1 cellular context compared by ENCODE assay signal in the genomic region with DNA sequence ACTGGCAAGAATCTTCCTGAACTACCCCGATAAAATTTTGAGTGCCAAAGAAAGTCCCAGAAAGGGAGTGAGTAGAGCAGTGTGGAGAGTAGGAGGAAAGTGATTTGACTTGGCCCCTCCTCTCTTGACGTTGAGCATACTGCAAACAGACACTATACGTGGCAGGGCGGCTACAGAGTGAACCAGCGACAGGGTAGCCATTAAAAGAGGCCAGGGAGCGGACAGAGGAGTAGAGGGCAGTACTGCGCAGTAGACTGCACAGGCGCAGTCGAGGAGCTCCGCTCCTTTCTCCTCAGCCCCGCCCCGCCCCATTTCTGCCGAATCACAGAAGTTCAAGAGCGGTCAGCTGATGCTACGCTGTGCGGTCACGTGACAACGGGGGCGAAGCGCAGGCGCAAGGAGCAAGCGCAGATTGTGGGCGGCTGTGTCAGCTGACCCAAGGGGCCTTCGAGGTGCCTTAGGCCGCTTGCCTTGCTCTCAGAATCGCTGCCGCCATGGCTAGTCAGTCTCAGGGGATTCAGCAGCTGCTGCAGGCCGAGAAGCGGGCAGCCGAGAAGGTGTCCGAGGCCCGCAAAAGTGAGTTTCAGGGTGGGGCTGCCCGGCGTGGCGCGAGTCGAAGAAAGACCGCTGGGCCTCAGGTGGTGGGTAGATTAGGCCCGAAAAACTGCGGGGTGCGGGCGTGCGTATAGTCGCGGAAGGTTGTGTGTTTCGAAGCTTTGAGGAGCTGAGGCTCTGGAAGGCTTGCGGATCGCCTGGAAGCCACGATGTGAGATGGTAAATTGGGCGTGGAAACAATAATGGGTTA.
TF ChIP-seq lines count a peak whose summit lies in the region.

A gene with protein sequence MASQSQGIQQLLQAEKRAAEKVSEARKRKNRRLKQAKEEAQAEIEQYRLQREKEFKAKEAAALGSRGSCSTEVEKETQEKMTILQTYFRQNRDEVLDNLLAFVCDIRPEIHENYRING (plus strand): TSS at position 425 of the 805 bp plus-strand sequence. CDS start 70 bp downstream, at position 495.

TF ChIP-seq in HepG2, 621 proteins besides CTCF, POLR2A, EP300 and RAD21 (continued from another document and continues in another):
- TF ChIP-seq, protein P1, sequence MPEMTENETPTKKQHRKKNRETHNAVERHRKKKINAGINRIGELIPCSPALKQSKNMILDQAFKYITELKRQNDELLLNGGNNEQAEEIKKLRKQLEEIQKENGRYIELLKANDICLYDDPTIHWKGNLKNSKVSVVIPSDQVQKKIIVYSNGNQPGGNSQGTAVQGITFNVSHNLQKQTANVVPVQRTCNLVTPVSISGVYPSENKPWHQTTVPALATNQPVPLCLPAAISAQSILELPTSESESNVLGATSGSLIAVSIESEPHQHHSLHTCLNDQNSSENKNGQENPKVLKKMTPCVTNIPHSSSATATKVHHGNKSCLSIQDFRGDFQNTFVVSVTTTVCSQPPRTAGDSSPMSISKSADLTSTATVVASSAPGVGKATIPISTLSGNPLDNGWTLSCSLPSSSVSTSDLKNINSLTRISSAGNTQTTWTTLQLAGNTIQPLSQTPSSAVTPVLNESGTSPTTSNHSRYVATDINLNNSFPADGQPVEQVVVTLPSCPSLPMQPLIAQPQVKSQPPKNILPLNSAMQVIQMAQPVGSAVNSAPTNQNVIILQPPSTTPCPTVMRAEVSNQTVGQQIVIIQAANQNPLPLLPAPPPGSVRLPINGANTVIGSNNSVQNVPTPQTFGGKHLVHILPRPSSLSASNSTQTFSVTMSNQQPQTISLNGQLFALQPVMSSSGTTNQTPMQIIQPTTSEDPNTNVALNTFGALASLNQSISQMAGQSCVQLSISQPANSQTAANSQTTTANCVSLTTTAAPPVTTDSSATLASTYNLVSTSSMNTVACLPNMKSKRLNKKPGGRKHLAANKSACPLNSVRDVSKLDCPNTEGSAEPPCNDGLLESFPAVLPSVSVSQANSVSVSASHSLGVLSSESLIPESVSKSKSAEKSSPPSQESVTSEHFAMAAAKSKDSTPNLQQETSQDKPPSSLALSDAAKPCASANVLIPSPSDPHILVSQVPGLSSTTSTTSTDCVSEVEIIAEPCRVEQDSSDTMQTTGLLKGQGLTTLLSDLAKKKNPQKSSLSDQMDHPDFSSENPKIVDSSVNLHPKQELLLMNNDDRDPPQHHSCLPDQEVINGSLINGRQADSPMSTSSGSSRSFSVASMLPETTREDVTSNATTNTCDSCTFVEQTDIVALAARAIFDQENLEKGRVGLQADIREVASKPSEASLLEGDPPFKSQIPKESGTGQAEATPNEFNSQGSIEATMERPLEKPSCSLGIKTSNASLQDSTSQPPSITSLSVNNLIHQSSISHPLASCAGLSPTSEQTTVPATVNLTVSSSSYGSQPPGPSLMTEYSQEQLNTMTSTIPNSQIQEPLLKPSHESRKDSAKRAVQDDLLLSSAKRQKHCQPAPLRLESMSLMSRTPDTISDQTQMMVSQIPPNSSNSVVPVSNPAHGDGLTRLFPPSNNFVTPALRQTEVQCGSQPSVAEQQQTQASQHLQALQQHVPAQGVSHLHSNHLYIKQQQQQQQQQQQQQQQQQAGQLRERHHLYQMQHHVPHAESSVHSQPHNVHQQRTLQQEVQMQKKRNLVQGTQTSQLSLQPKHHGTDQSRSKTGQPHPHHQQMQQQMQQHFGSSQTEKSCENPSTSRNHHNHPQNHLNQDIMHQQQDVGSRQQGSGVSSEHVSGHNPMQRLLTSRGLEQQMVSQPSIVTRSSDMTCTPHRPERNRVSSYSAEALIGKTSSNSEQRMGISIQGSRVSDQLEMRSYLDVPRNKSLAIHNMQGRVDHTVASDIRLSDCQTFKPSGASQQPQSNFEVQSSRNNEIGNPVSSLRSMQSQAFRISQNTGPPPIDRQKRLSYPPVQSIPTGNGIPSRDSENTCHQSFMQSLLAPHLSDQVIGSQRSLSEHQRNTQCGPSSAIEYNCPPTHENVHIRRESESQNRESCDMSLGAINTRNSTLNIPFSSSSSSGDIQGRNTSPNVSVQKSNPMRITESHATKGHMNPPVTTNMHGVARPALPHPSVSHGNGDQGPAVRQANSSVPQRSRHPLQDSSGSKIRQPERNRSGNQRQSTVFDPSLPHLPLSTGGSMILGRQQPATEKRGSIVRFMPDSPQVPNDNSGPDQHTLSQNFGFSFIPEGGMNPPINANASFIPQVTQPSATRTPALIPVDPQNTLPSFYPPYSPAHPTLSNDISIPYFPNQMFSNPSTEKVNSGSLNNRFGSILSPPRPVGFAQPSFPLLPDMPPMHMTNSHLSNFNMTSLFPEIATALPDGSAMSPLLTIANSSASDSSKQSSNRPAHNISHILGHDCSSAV (CRISPR knock-in tag; IDR thresholded peaks at IDR 0.05; ENCODE audit: borderline replicate concordance): no peak
- TF ChIP-seq, protein P2, sequence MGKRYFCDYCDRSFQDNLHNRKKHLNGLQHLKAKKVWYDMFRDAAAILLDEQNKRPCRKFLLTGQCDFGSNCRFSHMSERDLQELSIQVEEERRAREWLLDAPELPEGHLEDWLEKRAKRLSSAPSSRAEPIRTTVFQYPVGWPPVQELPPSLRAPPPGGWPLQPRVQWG (CRISPR knock-in tag; IDR thresholded peaks at IDR 0.05; ENCODE audit: borderline replicate concordance, low read depth): no peak
- TF ChIP-seq ZNF768 (CRISPR knock-in tag; IDR thresholded peaks at IDR 0.05) (peak; percentile 73; the same call in 1 of the 2 replicates), ZNF562 (CRISPR knock-in tag; IDR thresholded peaks at IDR 0.05; ENCODE audit: borderline replicate concordance) (no peak), RNF2 (conservative IDR thresholded peaks at IDR 0.05; ENCODE audit: low read depth) (peak; percentile 78), DPF2 (CRISPR knock-in tag; IDR thresholded peaks at IDR 0.05; ENCODE audit: borderline replicate concordance, low read depth) (no peak), ZNF790 (CRISPR knock-in tag; IDR thresholded peaks at IDR 0.05; ENCODE audit: borderline replicate concordance) (no peak), ZNF766 (CRISPR knock-in tag; IDR thresholded peaks at IDR 0.05; ENCODE audit: borderline replicate concordance) (peak; percentile 27; the same call in 1 of the 2 replicates), ZZZ3 (CRISPR knock-in tag; IDR thresholded peaks at IDR 0.05; ENCODE audit: borderline replicate concordance) (peak; percentile 90; the same call in 1 of the 2 replicates), ZNF782 (CRISPR knock-in tag; IDR thresholded peaks at IDR 0.05; ENCODE audit: borderline replicate concordance) (no peak; the same call in 1 of the 2 replicates), ELF1 (CRISPR knock-in tag; IDR thresholded peaks at IDR 0.05) (peak; percentile 46; the same call in 1 of the 2 replicates), PPARG (CRISPR knock-in tag; conservative IDR thresholded peaks at IDR 0.05) (no peak), ZFP41 (CRISPR knock-in tag; IDR thresholded peaks at IDR 0.05; ENCODE audit: borderline replicate concordance) (no peak), ADNP (CRISPR knock-in tag; IDR thresholded peaks at IDR 0.05) (no peak), ZSCAN12 (CRISPR knock-in tag; IDR thresholded peaks at IDR 0.05) (0 out of 2 replicates have a peak, but pooled peaks have one; percentile 30), KDM5B (CRISPR knock-in tag; IDR thresholded peaks at IDR 0.05; ENCODE audit: borderline replicate concordance) (peak; percentile 97), ZBTB7A (CRISPR knock-in tag; IDR thresholded peaks at IDR 0.05) (no peak), ZNF891 (CRISPR knock-in tag; IDR thresholded peaks at IDR 0.05) (peak; percentile 96), ELF3 (CRISPR knock-in tag; IDR thresholded peaks at IDR 0.05) (no peak; the same call in 1 of the 2 replicates), ZNF232 (CRISPR knock-in tag; IDR thresholded peaks at IDR 0.05; ENCODE audit: borderline replicate concordance) (0 out of 2 replicates have a peak, but pooled peaks have one; percentile 84), HMGA1 (CRISPR knock-in tag; conservative IDR thresholded peaks at IDR 0.05) (no peak), TBL1XR1 (IDR thresholded peaks at IDR 0.05; ENCODE audit: borderline replicate concordance, low read length, partially characterized antibody) (peak; percentile 87), ZNF577 (CRISPR knock-in tag; IDR thresholded peaks at IDR 0.05; ENCODE audit: borderline replicate concordance, low read depth) (no peak)
- TF ChIP-seq, protein P3, sequence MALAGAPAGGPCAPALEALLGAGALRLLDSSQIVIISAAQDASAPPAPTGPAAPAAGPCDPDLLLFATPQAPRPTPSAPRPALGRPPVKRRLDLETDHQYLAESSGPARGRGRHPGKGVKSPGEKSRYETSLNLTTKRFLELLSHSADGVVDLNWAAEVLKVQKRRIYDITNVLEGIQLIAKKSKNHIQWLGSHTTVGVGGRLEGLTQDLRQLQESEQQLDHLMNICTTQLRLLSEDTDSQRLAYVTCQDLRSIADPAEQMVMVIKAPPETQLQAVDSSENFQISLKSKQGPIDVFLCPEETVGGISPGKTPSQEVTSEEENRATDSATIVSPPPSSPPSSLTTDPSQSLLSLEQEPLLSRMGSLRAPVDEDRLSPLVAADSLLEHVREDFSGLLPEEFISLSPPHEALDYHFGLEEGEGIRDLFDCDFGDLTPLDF (CRISPR knock-in tag; IDR thresholded peaks at IDR 0.05): no peak
- TF ChIP-seq, protein P4, sequence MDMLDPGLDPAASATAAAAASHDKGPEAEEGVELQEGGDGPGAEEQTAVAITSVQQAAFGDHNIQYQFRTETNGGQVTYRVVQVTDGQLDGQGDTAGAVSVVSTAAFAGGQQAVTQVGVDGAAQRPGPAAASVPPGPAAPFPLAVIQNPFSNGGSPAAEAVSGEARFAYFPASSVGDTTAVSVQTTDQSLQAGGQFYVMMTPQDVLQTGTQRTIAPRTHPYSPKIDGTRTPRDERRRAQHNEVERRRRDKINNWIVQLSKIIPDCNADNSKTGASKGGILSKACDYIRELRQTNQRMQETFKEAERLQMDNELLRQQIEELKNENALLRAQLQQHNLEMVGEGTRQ (IDR thresholded peaks at IDR 0.05; ENCODE audit: low read depth, low read length): peak; percentile 100
- TF ChIP-seq, protein P4 (CRISPR knock-in tag; IDR thresholded peaks at IDR 0.05; ENCODE audit: borderline replicate concordance): peak; percentile 100
- TF ChIP-seq, protein P5, sequence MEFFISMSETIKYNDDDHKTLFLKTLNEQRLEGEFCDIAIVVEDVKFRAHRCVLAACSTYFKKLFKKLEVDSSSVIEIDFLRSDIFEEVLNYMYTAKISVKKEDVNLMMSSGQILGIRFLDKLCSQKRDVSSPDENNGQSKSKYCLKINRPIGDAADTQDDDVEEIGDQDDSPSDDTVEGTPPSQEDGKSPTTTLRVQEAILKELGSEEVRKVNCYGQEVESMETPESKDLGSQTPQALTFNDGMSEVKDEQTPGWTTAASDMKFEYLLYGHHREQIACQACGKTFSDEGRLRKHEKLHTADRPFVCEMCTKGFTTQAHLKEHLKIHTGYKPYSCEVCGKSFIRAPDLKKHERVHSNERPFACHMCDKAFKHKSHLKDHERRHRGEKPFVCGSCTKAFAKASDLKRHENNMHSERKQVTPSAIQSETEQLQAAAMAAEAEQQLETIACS (CRISPR knock-in tag; IDR thresholded peaks at IDR 0.05): no peak
- TF ChIP-seq, protein P6, sequence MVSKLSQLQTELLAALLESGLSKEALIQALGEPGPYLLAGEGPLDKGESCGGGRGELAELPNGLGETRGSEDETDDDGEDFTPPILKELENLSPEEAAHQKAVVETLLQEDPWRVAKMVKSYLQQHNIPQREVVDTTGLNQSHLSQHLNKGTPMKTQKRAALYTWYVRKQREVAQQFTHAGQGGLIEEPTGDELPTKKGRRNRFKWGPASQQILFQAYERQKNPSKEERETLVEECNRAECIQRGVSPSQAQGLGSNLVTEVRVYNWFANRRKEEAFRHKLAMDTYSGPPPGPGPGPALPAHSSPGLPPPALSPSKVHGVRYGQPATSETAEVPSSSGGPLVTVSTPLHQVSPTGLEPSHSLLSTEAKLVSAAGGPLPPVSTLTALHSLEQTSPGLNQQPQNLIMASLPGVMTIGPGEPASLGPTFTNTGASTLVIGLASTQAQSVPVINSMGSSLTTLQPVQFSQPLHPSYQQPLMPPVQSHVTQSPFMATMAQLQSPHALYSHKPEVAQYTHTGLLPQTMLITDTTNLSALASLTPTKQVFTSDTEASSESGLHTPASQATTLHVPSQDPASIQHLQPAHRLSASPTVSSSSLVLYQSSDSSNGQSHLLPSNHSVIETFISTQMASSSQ (IDR thresholded peaks at IDR 0.05; ENCODE audit: low read depth): no peak
- TF ChIP-seq, protein P6 (CRISPR knock-in tag; IDR thresholded peaks at IDR 0.05; ENCODE audit: borderline replicate concordance): peak; percentile 24; the same call in 1 of the 2 replicates
- TF ChIP-seq, protein P7, sequence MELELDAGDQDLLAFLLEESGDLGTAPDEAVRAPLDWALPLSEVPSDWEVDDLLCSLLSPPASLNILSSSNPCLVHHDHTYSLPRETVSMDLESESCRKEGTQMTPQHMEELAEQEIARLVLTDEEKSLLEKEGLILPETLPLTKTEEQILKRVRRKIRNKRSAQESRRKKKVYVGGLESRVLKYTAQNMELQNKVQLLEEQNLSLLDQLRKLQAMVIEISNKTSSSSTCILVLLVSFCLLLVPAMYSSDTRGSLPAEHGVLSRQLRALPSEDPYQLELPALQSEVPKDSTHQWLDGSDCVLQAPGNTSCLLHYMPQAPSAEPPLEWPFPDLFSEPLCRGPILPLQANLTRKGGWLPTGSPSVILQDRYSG (CRISPR knock-in tag; IDR thresholded peaks at IDR 0.05): peak; percentile 82
